ENCODE assay signal across 8 cellular contexts in genomic region chr11:57761301-57762234, GRCh38. TPM values are rescaled to one million over a fixed set of nuclear protein-coding genes. Genes with fewer than 3 reads are reported as not detected.
A peak's percentile ranks its signal among the peaks of the same experiment; 100 is the strongest.
DNase-seq lines count a peak whose midpoint lies in the region; ATAC-seq, FAIRE-seq and TF ChIP-seq lines count a peak whose summit lies in the region.

CTNND1 (plus strand) TSS chr11:57761802; CDS start chr11:57791479, 29,677 bp downstream.

- in situ Hi-C loops in IMR-90 (cut with MboI; ENCODE audit: low sequenced_read_pairs), result no loop called here

- FAIRE-seq in endothelial cell of umbilical vein (lab: Jason Lieb, UNC), result peak; percentile 78

- H3K4me3 ChIP-seq in IMR-90 (ENCODE audit: insufficient read depth, low read depth, low read length) (peak within 1 kb of the TSS; percentile 99), endothelial cell of umbilical vein (replicated peaks in 1 of 3; ENCODE audit: insufficient read depth in 1 of 3, low read depth in 1 of 3, low read length in 3 of 3) (peak within 1 kb of the TSS; percentile 68 to 98 (median 83)), suprapubic skin (peak within 1 kb of the TSS; percentile 64)

- H3K18ac ChIP-seq in IMR-90 (ENCODE audit: low read depth, low read length), result peak within 1 kb of the TSS; percentile 99

- H2AFZ ChIP-seq in IMR-90 (replicated peaks; ENCODE audit: low read length, poor library complexity), result peak within 1 kb of the TSS; percentile 91
- peak within 1 kb of the TSS; percentile 46 for H2AFZ ChIP-seq in endothelial cell of umbilical vein (ENCODE audit: low read depth, low read length)

- dilution Hi-C loops in IMR-90 (cut with HindIII; ENCODE audit: low sequenced_read_pairs, unreplicated experiment) (no loop called here), endothelial cell of umbilical vein (cut with MboI; ENCODE audit: extremely low pct_ligation_motif_present, low sequenced_read_pairs) (no loop called here)

- H2AK5ac ChIP-seq in IMR-90 (ENCODE audit: low read depth, low read length), result peak within 1 kb of the TSS; percentile 85

- ATAC-seq in GM21717 (IDR thresholded peaks at IDR 0.05; ENCODE audit: unreplicated experiment), result peak; percentile 95
- peak; percentile 96 for ATAC-seq in IMR-90 (ENCODE audit: low read depth)

- H3K9me3 ChIP-seq in IMR-90 (ENCODE audit: control insufficient read depth, insufficient read depth, low read length) (no peaks in the 10 kb centered on the region), endothelial cell of umbilical vein (replicated peaks; ENCODE audit: control insufficient read depth, insufficient read depth, low read length) (no peaks in the 10 kb centered on the region), suprapubic skin (no peaks in the 10 kb centered on the region)

- TF ChIP-seq CTCF in IMR-90 (conservative IDR thresholded peaks at IDR 0.05; ENCODE audit: low read depth, low read length) (no peak), endothelial cell of umbilical vein (IDR thresholded peaks at IDR 0.05; ENCODE audit: extremely low read depth in 1 of 2, insufficient read depth in 1 of 2, low read depth in 1 of 2, low read length in 2 of 2) (no peak), suprapubic skin (IDR thresholded peaks at IDR 0.05) (no peak)

- H2BK120ac ChIP-seq in IMR-90 (ENCODE audit: low read depth, low read length), result peak within 1 kb of the TSS; percentile 88

- CTCF ChIA-PET in IMR-90 (lab: Yijun Ruan, JAX) (interaction anchor here (0.6 to 1.9 kb wide), 7 partner anchors 10 to 762 kb away, joined by 3 to 10 read pairs (median 4); partner anchors contain the start of gene BTBD18), endothelial cell of umbilical vein (lab: Charles Lee) (interaction anchor here (0.8 to 13.5 kb wide), 12 partner anchors 10 to 752 kb away, joined by 3 to 375 read pairs (median 4); partner anchors contain the start of gene BTBD18)

- H3K56ac ChIP-seq in IMR-90 (ENCODE audit: extremely low read depth, insufficient read depth, low read length), result peak within 1 kb of the TSS; percentile 100

- peak within 1 kb of the TSS; percentile 95 for H2BK15ac ChIP-seq in IMR-90 (ENCODE audit: low read depth, low read length)

- 0 out of 2 replicates have a peak, but pooled peaks cover 6% of the 10 kb centered on the region for H3K9me1 ChIP-seq in IMR-90 (ENCODE audit: insufficient read depth, low read length)
- no peaks in the 10 kb centered on the region for H3K9me1 ChIP-seq in endothelial cell of umbilical vein (replicated peaks; ENCODE audit: control insufficient read depth, extremely low read depth, insufficient read depth, low read length)

- H3K4ac ChIP-seq in IMR-90 (ENCODE audit: low read depth, low read length), result peak within 1 kb of the TSS; percentile 96

- H3K36me3 ChIP-seq in IMR-90 (ENCODE audit: control insufficient read depth, insufficient read depth, low read length) (peaks cover 2% of the 10 kb centered on the region; the same call in 1 of the 2 replicates), endothelial cell of umbilical vein (ENCODE audit: control insufficient read depth in 2 of 2, extremely low read depth in 1 of 2, insufficient read depth in 2 of 2, low read length in 2 of 2) (no peaks in the 10 kb centered on the region), suprapubic skin (no peaks in the 10 kb centered on the region)

- TF ChIP-seq EP300 in suprapubic skin (IDR thresholded peaks at IDR 0.05), result no peak

- BruUV-seq in IMR-90 (replicated peaks; lab: Mats Ljungman, UMichigan) (no TSS peak), endothelial cell of umbilical vein (replicated peaks; lab: Mats Ljungman, UMichigan) (TSS peak; percentile 93)

- H3K79me1 ChIP-seq in IMR-90 (ENCODE audit: low read depth in 1 of 2, low read length in 2 of 2), result peaks cover 0 to 22% of the 10 kb centered on the region in 2 experiments; a peak in 2 of 4 replicates

- POLR2A ChIA-PET in IMR-90 (lab: Charles Lee; ENCODE audit: unreplicated experiment), result interaction anchor here (0.5 to 1.3 kb wide), 10 partner anchors 10 to 494 kb away, joined by 3 to 6 read pairs (median 3); partner anchors contain the start of genes BTBD18 and SELENOH
- POLR2A ChIA-PET in endothelial cell of umbilical vein (lab: Charles Lee), result interaction anchor here (0.7 to 5.7 kb wide), 8 partner anchors 9 to 50 kb away, joined by 3 to 39 read pairs (median 6); partner anchors contain the start of genes MED19, SELENOH and TMX2

- peak within 1 kb of the TSS; percentile 99 for H4K5ac ChIP-seq in IMR-90 (ENCODE audit: low read depth, low read length)

- peaks cover 49% of the 10 kb centered on the region for H3K79me2 ChIP-seq in endothelial cell of umbilical vein (ENCODE audit: control insufficient read depth, insufficient read depth, low read length)

- DNase-seq in GM03348 (ENCODE audit: low spot score) (peak; percentile 96), IMR-90 (peak; percentile 98), SKM-1 treated with dmso at 0.1 percent for 144 hours (lab: John Stamatoyannopoulos, UW; ENCODE audit: unreplicated experiment) (peak; percentile 86), endothelial cell of umbilical vein (ENCODE audit: low read depth, low spot score) (peak; percentile 97), medulla oblongata (ENCODE audit: extremely low spot score) (peak; percentile 98), suprapubic skin (ENCODE audit: low spot score in 2 of 2) (peak; percentile 92)
- DNase-seq in central memory CD4-positive, alpha-beta T cell, result no peak

- H3K27me3 ChIP-seq in IMR-90 (ENCODE audit: control insufficient read depth, insufficient read depth, low read length) (no peaks in the 10 kb centered on the region), endothelial cell of umbilical vein (ENCODE audit: control insufficient read depth in 2 of 2, insufficient read depth in 2 of 2, low read length in 2 of 2) (no peaks in the 10 kb centered on the region), suprapubic skin (no peaks in the 10 kb centered on the region)

- H3K4me1 ChIP-seq in IMR-90 (ENCODE audit: control insufficient read depth, insufficient read depth, low read length), result peaks cover 8% of the 10 kb centered on the region
- peaks cover 26% of the 10 kb centered on the region for H3K4me1 ChIP-seq in endothelial cell of umbilical vein (ENCODE audit: control insufficient read depth, extremely low read depth, insufficient read depth, low read length)
- peaks cover 39% of the 10 kb centered on the region for H3K4me1 ChIP-seq in suprapubic skin

- H4K8ac ChIP-seq in IMR-90 (ENCODE audit: low read depth in 2 of 2, low read length in 2 of 2), result peak within 1 kb of the TSS; percentile 98 to 100

- WGBS in IMR-90 (ENCODE audit: extremely low coverage in 2 of 2, insufficient read length in 1 of 2), 2 experiments, result 0% methylated on average over 2 of the region's 13 CpGs; no CpG with 5 or more reads in 1 of the 2 experiments
- WGBS in suprapubic skin, result 9% methylated on average over 13 of the region's 13 CpGs

- peak within 1 kb of the TSS; percentile 100 for H3K9ac ChIP-seq in IMR-90 (ENCODE audit: low read depth, low read length)
- peak within 1 kb of the TSS; percentile 96 for H3K9ac ChIP-seq in endothelial cell of umbilical vein (replicated peaks; ENCODE audit: extremely low read depth, insufficient read depth, low read length)

- peak within 1 kb of the TSS; percentile 75 for H2BK20ac ChIP-seq in IMR-90 (ENCODE audit: low read depth, low read length)

- peak within 1 kb of the TSS; percentile 94 for H3K23ac ChIP-seq in IMR-90 (ENCODE audit: low read depth, low read length)

- H4K91ac ChIP-seq in IMR-90 (ENCODE audit: insufficient read depth, low read depth, low read length), result peak within 1 kb of the TSS; percentile 93

- H4K20me1 ChIP-seq in IMR-90 (ENCODE audit: insufficient read depth, low read length) (peaks cover 32% of the 10 kb centered on the region), endothelial cell of umbilical vein (replicated peaks; ENCODE audit: control insufficient read depth, extremely low read depth, insufficient read depth, low read length) (peaks cover 6% of the 10 kb centered on the region)

- H3K27ac ChIP-seq in IMR-90 (ENCODE audit: insufficient read depth, low read length) (peak within 1 kb of the TSS; percentile 100), endothelial cell of umbilical vein (ENCODE audit: insufficient read depth, low read depth, low read length) (peak within 1 kb of the TSS; percentile 89), suprapubic skin (peak within 1 kb of the TSS; percentile 95)

- intact Hi-C loops in IMR-90 (cut with micrococcal nuclease), result loop anchor here (1.0 to 5.0 kb wide), 5 partner anchors 15 to 751 kb away; no protein-coding TSS in a partner anchor
- intact Hi-C loops in endothelial cell of umbilical vein (cut with micrococcal nuclease), result loop anchor here (1.0 to 5.0 kb wide), 4 partner anchors 21 to 241 kb away; partner anchors contain the start of genes MED19, SELENOH and TMX2

- H2BK5ac ChIP-seq in IMR-90 (ENCODE audit: low read depth, low read length, poor library complexity, severe bottlenecking), result peak within 1 kb of the TSS; percentile 99

- peak within 1 kb of the TSS; percentile 91 for H2AK9ac ChIP-seq in IMR-90 (replicated peaks; ENCODE audit: low read depth, low read length, poor library complexity)

- peak; percentile 84; the same call in 1 of the 2 replicates for TF ChIP-seq POLR2A in IMR-90 (IDR thresholded peaks at IDR 0.05; ENCODE audit: low read depth, low read length)
- TF ChIP-seq POLR2A in endothelial cell of umbilical vein (IDR thresholded peaks at IDR 0.05; ENCODE audit: low read depth, low read length), result peak; percentile 80
- TF ChIP-seq POLR2A in suprapubic skin (IDR thresholded peaks at IDR 0.05), result peak in 1 of 2 donors; percentile 64

- peak within 1 kb of the TSS; percentile 99 for H3K4me2 ChIP-seq in IMR-90 (ENCODE audit: low read depth, low read length)
- peak within 1 kb of the TSS; percentile 100 for H3K4me2 ChIP-seq in endothelial cell of umbilical vein (ENCODE audit: insufficient read depth, low read length)

- TF ChIP-seq RAD21 in IMR-90 (IDR thresholded peaks at IDR 0.05; ENCODE audit: low read length), result no peak

- H3K14ac ChIP-seq in IMR-90 (replicated peaks; ENCODE audit: low read depth, low read length), result peak within 1 kb of the TSS; percentile 98

TF ChIP-seq in endothelial cell of umbilical vein, 7 proteins besides CTCF, POLR2A, EP300 and RAD21 (continues in another document):
- no peak for TF ChIP-seq JUN (IDR thresholded peaks at IDR 0.05; ENCODE audit: borderline replicate concordance, insufficient read depth, insufficient read length, low read depth)

RNA-seq across cellular contexts. Expression of gene CTNND1, which starts in this region (rescaled TPM):
- 193 and 229 TPM in 2 replicates for total RNA-seq in IMR-90 (2012; rRNA removed)
- polyA plus RNA-seq in IMR-90 (2012; rRNA removed), result 80.5 and 88.5 TPM in 2 replicates
- 42.5 and 47.0 TPM in 2 replicates for polyA plus RNA-seq in IMR-90 (2012; cell fraction: cytosol; rRNA removed)
- polyA plus RNA-seq in IMR-90 (2012; cell fraction: nucleus; rRNA removed; ENCODE audit: low replicate concordance), result 75.5 and 127 TPM in 2 replicates
- total RNA-seq in endothelial cell of umbilical vein, result 268 and 285 TPM in 2 replicates
- 132 and 152 TPM in 2 replicates for polyA plus RNA-seq in endothelial cell of umbilical vein
- polyA plus RNA-seq in endothelial cell of umbilical vein (2011; cell fraction: cytosol; rRNA removed), result 127 TPM in 2 replicates
- polyA plus RNA-seq in endothelial cell of umbilical vein (2011; cell fraction: nucleus; rRNA removed), result 222 and 251 TPM in 2 replicates
- 181 and 184 TPM in 2 replicates for polyA plus RNA-seq in endothelial cell of umbilical vein (2012)
- 814 and 870 TPM in 2 replicates for polyA minus RNA-seq in endothelial cell of umbilical vein
- 56.8 TPM for polyA minus RNA-seq in endothelial cell of umbilical vein (2011; cell fraction: cytosol; rRNA and poly(A)+ RNA removed)
- polyA minus RNA-seq in endothelial cell of umbilical vein (2011; cell fraction: nucleus; rRNA and poly(A)+ RNA removed), result 301 and 360 TPM in 2 replicates
- 100 to 1,000 TPM; 216 to 336 (median 223) TPM for total RNA-seq in suprapubic skin
